ENCODE assay signal across 10 cellular contexts in genomic region chr2:176490061-176490861, GRCh38.
DNase-seq lines count a peak whose midpoint lies in the region; ATAC-seq and TF ChIP-seq lines count a peak whose summit lies in the region.
"Had no signal": no experiment of that assay in that cellular context is flagged by ENCODE, and none has a peak within 500 bp of the region (broad histone marks: within the 10 kb centered on the region; RNA-seq: fewer than 3 reads in every experiment).

No MANE protein-coding gene starts in this region.

- peaks cover 59% of the 10 kb centered on the region for H3K27me3 Mint-ChIP-seq in endodermal cell (ENCODE audit: insufficient read depth)

- no peaks in the 10 kb centered on the region for H3K36me3 Mint-ChIP-seq in endodermal cell (ENCODE audit: low read depth)
- H3K36me3 Mint-ChIP-seq: IgD-negative memory B cell had no signal

- H3K27me3 ChIP-seq in HUES64 (ENCODE audit: insufficient read depth, low read length) (peaks cover 35% of the 10 kb centered on the region), endodermal cell (ENCODE audit: control insufficient read depth, insufficient read depth, low read length, poor library complexity, severe bottlenecking) (peaks cover 17% of the 10 kb centered on the region), testis (no peaks in the 10 kb centered on the region)

- H3K9ac ChIP-seq in HUES64 (ENCODE audit: low read depth, low read length) (0 out of 2 replicates have a peak overlapping the region, but pooled peaks have one; percentile 12), endodermal cell (ENCODE audit: extremely low read depth, low read length, poor library complexity, severe bottlenecking) (no peak overlapping the region)

- intact Hi-C loops in testis (cut with DNase I; ENCODE audit: low total_unique reads) = no loop called here

- no peak for TF ChIP-seq CTCF in endodermal cell (conservative IDR thresholded peaks at IDR 0.05)
- no peak for TF ChIP-seq CTCF in testis (IDR thresholded peaks at IDR 0.05)

- H3K27ac ChIP-seq in HUES64 (ENCODE audit: low read depth, low read length) (no peak overlapping the region), endodermal cell (ENCODE audit: low read depth, low read length) (peak overlapping the region; percentile 76), testis (peak overlapping the region; percentile 56 to 82)

- peak overlapping the region; percentile 44 for H3K4me3 Mint-ChIP-seq in endodermal cell

- H3K4me3 ChIP-seq in HUES64 (ENCODE audit: low read length) = peak overlapping the region; percentile 35
- H3K4me3 ChIP-seq in endodermal cell (ENCODE audit: low read length) = no peak overlapping the region
- peak overlapping the region; percentile 22 to 40 for H3K4me3 ChIP-seq in testis

- no peak for TF ChIP-seq POLR2A in testis (IDR thresholded peaks at IDR 0.05)

- no peaks in the 10 kb centered on the region for H3K9me3 ChIP-seq in HUES64 (ENCODE audit: insufficient read depth, low read depth, low read length)
- H3K9me3 ChIP-seq in endodermal cell (ENCODE audit: control insufficient read depth, low read length) = no peaks in the 10 kb centered on the region
- no peaks in the 10 kb centered on the region for H3K9me3 ChIP-seq in testis

- H3K4me1 Mint-ChIP-seq in endodermal cell = peaks cover 12% of the 10 kb centered on the region

- no peaks in the 10 kb centered on the region for H3K9me3 Mint-ChIP-seq in endodermal cell

- DNase-seq in endodermal cell (peak; percentile 88), left lobe of liver (ENCODE audit: low spot score) (peak; percentile 46), testis (peak; percentile 56), cerebellum (ENCODE audit: low spot score) (no peak), NCI-H187 (lab: John Stamatoyannopoulos, UW) (no peak)
- DNase-seq in activated effector memory CD4-positive, alpha-beta T cell treated with anti-CD3 and anti-CD28 coated beads, Interleukin-2, amount 50 U/mL, for 16 hours = no peak
- DNase-seq: effector CD4-positive, alpha-beta T cell had no signal

- H3K36me3 ChIP-seq in HUES64 (ENCODE audit: insufficient read depth, low read length) (no peaks in the 10 kb centered on the region), endodermal cell (ENCODE audit: control insufficient read depth, insufficient read depth, low read length) (no peaks in the 10 kb centered on the region), testis (ENCODE audit: low read depth, missing control alignments) (no peaks in the 10 kb centered on the region)

- 51% methylated on average over 47 of the region's 47 CpGs for WGBS in HUES64
- 69 to 80% methylated on average over 27 to 47 of the region's 47 CpGs for WGBS in endodermal cell (ENCODE audit: insufficient coverage in 1 of 2, insufficient read length in 1 of 2), 2 experiments
- 37 to 41% methylated on average over 35 to 47 of the region's 47 CpGs for WGBS in testis, 2 donors

- peak overlapping the region; percentile 73 for H3K27ac Mint-ChIP-seq in endodermal cell

- ATAC-seq in left lobe of liver = peak; percentile 89
- no peak for ATAC-seq in GM18870 (IDR thresholded peaks at IDR 0.05; ENCODE audit: unreplicated experiment)

- H3K4me1 ChIP-seq in HUES64 (ENCODE audit: insufficient read depth, low read length) (no peaks in the 10 kb centered on the region; the same call in 1 of the 2 replicates), endodermal cell (ENCODE audit: control insufficient read depth, insufficient read depth, low read length) (no peaks in the 10 kb centered on the region), testis (peaks cover 26% of the 10 kb centered on the region)

Comparison
In these comparisons a context has a peak if more than half of its experiments do, and no peak if none do; other contexts are left out.
1. DNase-seq: peak in endodermal cell (single experiment), left lobe of liver (single experiment) and testis (single experiment); none in cerebellum (single experiment), activated effector memory CD4-positive, alpha-beta T cell treated with anti-CD3 and anti-CD28 coated beads, Interleukin-2, amount 50 U/mL, for 16 hours (single experiment) and NCI-H187 (0 of 2).